In genomic region chr21:36507397-36508018, GRCh38 we compare ENCODE assay signal across 23 cellular contexts. TPM values are rescaled to one million over a fixed set of nuclear protein-coding genes. Genes with fewer than 3 reads are reported as not detected.
"Had no signal": no experiment of that assay in that cellular context is flagged by ENCODE, and none has a peak within 500 bp of the region (broad histone marks: within the 10 kb centered on the region; RNA-seq: fewer than 3 reads in every experiment).

No MANE protein-coding gene starts in this region.

- H3K4me3 ChIP-seq: ascending aorta, heart left ventricle, suprapubic skin, tibial nerve had no signal

- H3K27me3 ChIP-seq: ascending aorta, suprapubic skin had no signal

- H3K9me3 ChIP-seq: ascending aorta, heart left ventricle, suprapubic skin, tibial nerve had no signal

- FAIRE-seq: kidney had no signal

- H3K27ac ChIP-seq: ascending aorta, heart left ventricle, suprapubic skin, tibial nerve had no signal

- H3K36me3 ChIP-seq: ascending aorta, heart left ventricle, suprapubic skin, tibial nerve had no signal

- DNase-seq: activated CD4-positive, alpha-beta T cell treated with anti-CD3 and anti-CD28 coated beads for 4 hours; activated CD4-positive, alpha-beta T cell treated with anti-CD3 and anti-CD28 coated beads, Interleukin-2, amount 50 U/mL, for 4 hours; activated effector memory CD4-positive, alpha-beta T cell treated with Interleukin-2 at 50 U/mL for 16 hours; activated naive CD4-positive, alpha-beta T cell treated with anti-CD3 and anti-CD28 coated beads, Interleukin-2, amount 10 ng/mL, durations not matched to agents 7 days and 5 days; activated naive CD8-positive, alpha-beta T cell treated with anti-CD3 and anti-CD28 coated beads, Interleukin-2, amount 10 ng/mL, durations not matched to agents 7 days and 5 days; caudate nucleus; cortex of kidney; effector memory CD8-positive, alpha-beta T cell; foreskin fibroblast; heart left ventricle; hypothalamus; immature natural killer cell; kidney; left colon; naive thymus-derived CD8-positive, alpha-beta T cell; retina; stimulated activated CD4-positive, alpha-beta T cell treated with anti-CD3 and anti-CD28 coated beads, Interleukin-15, amount 100 ng/mL, for 24 hours; stimulated activated CD4-positive, alpha-beta T cell treated with anti-CD3 and anti-CD28 coated beads, Interleukin-2, amount 100 ng/mL, for 24 hours; stimulated activated naive CD4-positive, alpha-beta T cell; T-helper 1 cell had no signal

- H3K4me1 ChIP-seq: ascending aorta, heart left ventricle had no signal

RNA-seq across cellular contexts. Expression of gene CLDN14, which starts 27.6 kb away (rescaled TPM):
- polyA plus RNA-seq: heart left ventricle; immature natural killer cell; naive thymus-derived CD8-positive, alpha-beta T cell had no signal
